ENCODE assay signal across 10 cellular contexts in the genomic region with DNA sequence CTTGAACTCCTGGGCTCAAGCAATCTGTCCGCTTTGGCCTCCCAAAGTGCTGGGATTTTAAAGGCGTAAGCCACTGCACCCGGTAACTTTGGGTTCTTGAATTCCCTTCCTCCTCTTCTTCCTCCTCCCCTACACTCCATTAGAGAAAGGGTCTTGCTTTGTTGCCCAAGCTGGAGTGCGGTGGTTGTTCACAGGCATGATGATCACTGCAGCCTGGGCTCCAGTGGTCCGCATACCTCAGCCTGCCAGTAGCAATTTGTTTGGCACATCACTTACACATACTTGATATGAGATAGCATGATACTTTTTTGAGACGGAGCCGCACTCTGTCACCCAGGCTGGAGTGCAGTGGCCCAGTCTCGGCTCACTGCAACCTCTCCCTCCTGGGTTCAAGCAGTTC. TPM values are rescaled to one million over a fixed set of nuclear protein-coding genes. Genes with fewer than 3 reads are reported as not detected.
A peak's percentile ranks its signal among the peaks of the same experiment; 100 is the strongest.
DNase-seq lines count a peak whose midpoint lies in the region; ATAC-seq, FAIRE-seq and TF ChIP-seq lines count a peak whose summit lies in the region.
"Had no signal": no experiment of that assay in that cellular context is flagged by ENCODE, and none has a peak within 500 bp of the region (broad histone marks: within the 10 kb centered on the region; RNA-seq: fewer than 3 reads in every experiment).

No MANE protein-coding gene starts in this region.

- H3K23ac ChIP-seq in IMR-90 (ENCODE audit: low read depth, low read length) = peak overlapping the region; percentile 70

- TSS peak; percentile 9 for BruUV-seq in IMR-90 (replicated peaks; lab: Mats Ljungman, UMichigan)
- no TSS peak for BruUV-seq in GM12878 (replicated peaks; lab: Mats Ljungman, UMichigan)

- H3K4ac ChIP-seq in IMR-90 (ENCODE audit: low read depth, low read length) = no peak overlapping the region

- H2BK5ac ChIP-seq in IMR-90 (ENCODE audit: low read depth, low read length, poor library complexity, severe bottlenecking) = no peak overlapping the region

- H3K4me2 ChIP-seq in SK-N-SH (peak overlapping the region; percentile 94), IMR-90 (ENCODE audit: low read depth, low read length) (no peak overlapping the region), GM12878 (ENCODE audit: control insufficient read depth, insufficient read depth) (peak overlapping the region; percentile 85)

- ATAC-seq in SK-N-SH treated with all-trans-retinoic acid at 6 μM for 48 hours (no peak), IMR-90 (ENCODE audit: low read depth) (no peak), GM12878 (peak; percentile 1; the same call in 1 of the 3 replicates), HG03159 (IDR thresholded peaks at IDR 0.05; ENCODE audit: unreplicated experiment) (no peak), HG03135 (IDR thresholded peaks at IDR 0.05; ENCODE audit: unreplicated experiment) (no peak)

- SMC1A ChIA-PET in GM12878 (lab: Charles Lee; ENCODE audit: uncharacterized antibody, unreplicated experiment) = interaction anchor here (0.9 to 2.0 kb wide), 9 partner anchors 16 to 247 kb away, joined by 3 to 11 read pairs (median 6); a partner anchor contains a TSS

- no peak overlapping the region for H2BK120ac ChIP-seq in IMR-90 (ENCODE audit: low read depth, low read length)

- TF ChIP-seq POLR2A in IMR-90 (IDR thresholded peaks at IDR 0.05; ENCODE audit: low read depth, low read length) (no peak), GM12878 (IDR thresholded peaks at IDR 0.05; ENCODE audit: low read depth, low read length) (no peak)

- no peaks in the 10 kb centered on the region for H3K9me3 ChIP-seq in SK-N-SH
- no peaks in the 10 kb centered on the region for H3K9me3 ChIP-seq in IMR-90 (ENCODE audit: control insufficient read depth, insufficient read depth, low read length)
- no peaks in the 10 kb centered on the region for H3K9me3 ChIP-seq in GM12878 (replicated peaks; ENCODE audit: control insufficient read depth, insufficient read depth, low read length)
- H3K9me3 ChIP-seq in neutrophil = no peaks in the 10 kb centered on the region
- H3K9me3 ChIP-seq: prostate gland had no signal

- H3K36me3 ChIP-seq in SK-N-SH (replicated peaks in 1 of 2; ENCODE audit: control insufficient read depth in 1 of 2, insufficient read depth in 2 of 2, low read length in 1 of 2) (peaks cover 5 to 32% of the 10 kb centered on the region in 2 experiments), IMR-90 (ENCODE audit: control insufficient read depth, insufficient read depth, low read length) (peaks cover 4% of the 10 kb centered on the region; the same call in 1 of the 2 replicates), GM12878 (ENCODE audit: control insufficient read depth in 2 of 2, insufficient read depth in 2 of 2, low read length in 1 of 2) (peaks cover 0 to 2% of the 10 kb centered on the region in 2 experiments; a peak in 1 of 4 replicates), neutrophil (peaks cover 17% of the 10 kb centered on the region)
- H3K36me3 ChIP-seq: prostate gland had no signal

- intact Hi-C loops in IMR-90 (cut with micrococcal nuclease) = no loop called here
- intact Hi-C loops in GM12878 (cut with micrococcal nuclease; ENCODE audit: unreplicated experiment) = no loop called here

- H3F3A ChIP-seq in SK-N-SH (replicated peaks; ENCODE audit: insufficient read depth) = peaks cover 14% of the 10 kb centered on the region

- H3K9ac ChIP-seq in SK-N-SH = no peak overlapping the region
- no peak overlapping the region for H3K9ac ChIP-seq in IMR-90 (ENCODE audit: low read depth, low read length)
- peak overlapping the region; percentile 89 for H3K9ac ChIP-seq in GM12878 (ENCODE audit: control insufficient read depth, insufficient read depth, low read length)

- dilution Hi-C loops in IMR-90 (cut with HindIII; ENCODE audit: low sequenced_read_pairs, unreplicated experiment) = no loop called here

- H3K79me1 ChIP-seq in IMR-90 (ENCODE audit: low read depth in 1 of 2, low read length in 2 of 2) = peaks cover 0 to 46% of the 10 kb centered on the region in 2 experiments; a peak in 2 of 4 replicates

- H3K27ac ChIP-seq in SK-N-SH (ENCODE audit: low read depth in 2 of 2, low read length in 1 of 2) (0 out of 4 replicates have a peak overlapping the region, but pooled peaks of 1 of the 2 experiments have one; percentile 16), IMR-90 (ENCODE audit: insufficient read depth, low read length) (no peak overlapping the region), GM12878 (ENCODE audit: control insufficient read depth, insufficient read depth) (no peak overlapping the region; the same call in 1 of the 2 replicates), neutrophil (peak overlapping the region; percentile 4)

- H3K56ac ChIP-seq in IMR-90 (ENCODE audit: extremely low read depth, insufficient read depth, low read length) = no peak overlapping the region

- TF ChIP-seq EP300 in SK-N-SH (IDR thresholded peaks at IDR 0.05; ENCODE audit: borderline replicate concordance in 1 of 2, low read depth in 1 of 2, low read length in 1 of 2) = no peak
- no peak for TF ChIP-seq EP300 in GM12878 (IDR thresholded peaks at IDR 0.05; ENCODE audit: borderline replicate concordance in 1 of 2, control insufficient read depth in 1 of 2, low read depth in 2 of 2, low read length in 2 of 2)

- no peak overlapping the region for H2BK20ac ChIP-seq in IMR-90 (ENCODE audit: low read depth, low read length)

- H2AK5ac ChIP-seq in IMR-90 (ENCODE audit: low read depth, low read length) = no peak overlapping the region

- peaks cover 76% of the 10 kb centered on the region for H3K79me2 ChIP-seq in SK-N-SH (ENCODE audit: insufficient read depth)
- H3K79me2 ChIP-seq in GM12878 (ENCODE audit: control insufficient read depth, insufficient read depth, low read length) = peaks cover 63% of the 10 kb centered on the region

- peaks cover 2% of the 10 kb centered on the region; the same call in 1 of the 2 replicates for H3K9me1 ChIP-seq in IMR-90 (ENCODE audit: insufficient read depth, low read length)

- POLR2A ChIA-PET in SK-N-SH (lab: Yijun Ruan, JAX) (interaction anchor here (1.8 kb wide), 1 partner anchor 29 kb away, joined by 4 read pairs; no protein-coding TSS in a partner anchor), IMR-90 (lab: Charles Lee; ENCODE audit: unreplicated experiment) (interaction anchor here (0.7 kb wide), 1 partner anchor 8 kb away, joined by 3 read pairs; no protein-coding TSS in a partner anchor), GM12878 (lab: Charles Lee) (interaction anchor here (0.6 to 2.5 kb wide), 4 partner anchors 16 to 144 kb away, joined by 3 to 16 read pairs (median 4); a partner anchor contains a TSS)

- no peak overlapping the region for H4K8ac ChIP-seq in IMR-90 (ENCODE audit: low read depth in 2 of 2, low read length in 2 of 2)

- TF ChIP-seq CTCF in SK-N-SH (IDR thresholded peaks at IDR 0.05) (no peak), IMR-90 (conservative IDR thresholded peaks at IDR 0.05; ENCODE audit: low read depth, low read length) (no peak), GM12878 (IDR thresholded peaks at IDR 0.05 in 2 of 3, conservative IDR thresholded peaks at IDR 0.05 in 1 of 3; ENCODE audit: control insufficient read depth in 2 of 3, extremely low read depth in 1 of 3, insufficient read depth in 1 of 3, low read depth in 3 of 3, low read length in 3 of 3) (no peak), neutrophil (IDR thresholded peaks at IDR 0.05) (no peak)

- H4K5ac ChIP-seq in IMR-90 (ENCODE audit: low read depth, low read length) = no peak overlapping the region

- WGBS in SK-N-SH (ENCODE audit: low lambda C conversion rate) = 97% methylated on average over 8 of the region's 8 CpGs
- 100% methylated on average over 2 of the region's 8 CpGs; no CpG with 5 or more reads in 1 of the 2 experiments for WGBS in IMR-90 (ENCODE audit: extremely low coverage in 2 of 2, insufficient read length in 1 of 2), 2 experiments
- WGBS in GM12878 (ENCODE audit: insufficient coverage, insufficient replicate concordance, low lambda C conversion rate, missing lambda C conversion rate) = 17% methylated on average over 8 of the region's 8 CpGs

- H3K9me2 ChIP-seq in SK-N-SH = no peaks in the 10 kb centered on the region

- H3K4me1 ChIP-seq in SK-N-SH (ENCODE audit: control insufficient read depth in 1 of 2, insufficient read depth in 2 of 2, low read depth in 1 of 2, low read length in 1 of 2) (peaks cover 5 to 17% of the 10 kb centered on the region in 2 experiments; a peak in 2 of 4 replicates), IMR-90 (ENCODE audit: control insufficient read depth, insufficient read depth, low read length) (0 out of 2 replicates have a peak, but pooled peaks cover 4% of the 10 kb centered on the region), GM12878 (ENCODE audit: control insufficient read depth, insufficient read depth, low read length) (peaks cover 16% of the 10 kb centered on the region; the same call in 1 of the 2 replicates), neutrophil (ENCODE audit: control insufficient read depth in 1 of 2, insufficient read depth in 1 of 2, low read depth in 1 of 2, low read length in 1 of 2) (peaks cover 72 to 76% of the 10 kb centered on the region in 2 experiments)

- H2AFZ ChIP-seq in SK-N-SH (ENCODE audit: low read depth) (no peak overlapping the region), IMR-90 (replicated peaks; ENCODE audit: low read length, poor library complexity) (no peak overlapping the region), GM12878 (ENCODE audit: control insufficient read depth, low read depth, low read length) (no peak overlapping the region)

- H3K4me3 ChIP-seq in SK-N-SH (ENCODE audit: low read depth in 2 of 2, low read length in 1 of 2) (peak overlapping the region in 1 of 2 experiments; percentile 28; a peak in 1 of 4 replicates), IMR-90 (ENCODE audit: insufficient read depth, low read depth, low read length) (no peak overlapping the region), GM12878 (peak overlapping the region; percentile 90), neutrophil (ENCODE audit: low read depth in 1 of 2, low read length in 1 of 2) (no peak overlapping the region)

- no peak for FAIRE-seq in GM12878 (lab: Jason Lieb, UNC)

- RAD21 ChIA-PET in GM12878 (lab: Charles Lee; ENCODE audit: unreplicated experiment) = interaction anchor here (0.6 to 2.3 kb wide), 8 partner anchors 18 to 245 kb away, joined by 3 to 5 read pairs (median 3); a partner anchor contains a TSS

- H2AK9ac ChIP-seq in IMR-90 (replicated peaks; ENCODE audit: low read depth, low read length, poor library complexity) = no peak overlapping the region

- DNase-seq in SK-N-SH (no peak), IMR-90 (no peak), GM12878 (ENCODE audit: low read depth, low spot score) (no peak), DMS114 treated with DMSO at 0.1 percent for 48 hours (lab: John Stamatoyannopoulos, UW; ENCODE audit: unreplicated experiment) (no peak)
- DNase-seq: NCI-H1694 had no signal

- CTCF ChIA-PET in SK-N-SH (lab: Yijun Ruan, JAX) (interaction anchor here (1.4 kb wide), 1 partner anchor 16 kb away, joined by 3 read pairs; no protein-coding TSS in a partner anchor), IMR-90 (lab: Yijun Ruan, JAX) (no interaction called here), GM12878 (lab: Yijun Ruan, JAX) (interaction anchor here (0.7 to 1.9 kb wide), 5 partner anchors 15 to 69 kb away, joined by 3 to 4 read pairs (median 3); no protein-coding TSS in a partner anchor)

- no peak overlapping the region for H2BK15ac ChIP-seq in IMR-90 (ENCODE audit: low read depth, low read length)

- no peak for TF ChIP-seq RAD21 in SK-N-SH (IDR thresholded peaks at IDR 0.05; ENCODE audit: low read length)
- no peak for TF ChIP-seq RAD21 in IMR-90 (IDR thresholded peaks at IDR 0.05; ENCODE audit: low read length)
- no peak for TF ChIP-seq RAD21 in GM12878 (IDR thresholded peaks at IDR 0.05; ENCODE audit: insufficient read depth, low read depth, low read length)

- H3K27me3 ChIP-seq in SK-N-SH (ENCODE audit: insufficient read depth) (no peaks in the 10 kb centered on the region), IMR-90 (ENCODE audit: control insufficient read depth, insufficient read depth, low read length) (no peaks in the 10 kb centered on the region), GM12878 (replicated peaks in 1 of 2; ENCODE audit: control insufficient read depth in 2 of 2, insufficient read depth in 2 of 2, low read length in 1 of 2) (no peaks in the 10 kb centered on the region), neutrophil (no peaks in the 10 kb centered on the region)

- peaks cover 42% of the 10 kb centered on the region for H4K20me1 ChIP-seq in SK-N-SH (ENCODE audit: insufficient read depth)
- H4K20me1 ChIP-seq in IMR-90 (ENCODE audit: insufficient read depth, low read length) = peaks cover 51% of the 10 kb centered on the region
- H4K20me1 ChIP-seq in GM12878 (ENCODE audit: control insufficient read depth, insufficient read depth) = no peaks in the 10 kb centered on the region; the same call in 1 of the 2 replicates

- in situ Hi-C loops in IMR-90 (cut with MboI; ENCODE audit: low sequenced_read_pairs) (no loop called here), GM12878 (cut with MboI) (no loop called here)

- no peak overlapping the region for H3K18ac ChIP-seq in IMR-90 (ENCODE audit: low read depth, low read length)

- H3K14ac ChIP-seq in IMR-90 (replicated peaks; ENCODE audit: low read depth, low read length) = no peak overlapping the region

- H4K91ac ChIP-seq in IMR-90 (ENCODE audit: insufficient read depth, low read depth, low read length) = no peak overlapping the region

RNA-seq across cellular contexts. Expression of a gene that starts 2.2 kb away (rescaled TPM):
- polyA plus RNA-seq in SK-N-SH (2012; rRNA removed) (62.3 and 89.2 TPM in 2 replicates), IMR-90 (2012; rRNA removed) (89.3 and 109 TPM in 2 replicates), GM12878 (2011; rRNA removed) (133 and 183 TPM in 2 replicates), GM12878 (2014; fragmentation: Illumina TruSeq; extraction: Trizol) (57.8 and 71.8 TPM in 2 replicates), GM12878 (2014; fragmentation: Nextera tagmentation; extraction: Ambion mirVana) (10 to 100 TPM; 16.5 to 26.7 TPM), GM12878 (2014; rRNA removed) (39.6 and 48.1 TPM in 2 replicates), GM12878 (2016; fragmentation: Nextera tagmentation; extraction: Ambion mirVana) (10 to 100 TPM; 81.4 to 85.9 TPM)
- 105 and 117 TPM in 2 replicates for polyA plus RNA-seq in SK-N-SH (2012; cell fraction: cytosol; rRNA removed)
- polyA plus RNA-seq in SK-N-SH (2012; cell fraction: nucleus; rRNA removed) = 16.2 and 30.6 TPM in 2 replicates
- total RNA-seq in IMR-90 (2012; rRNA removed) (54.8 and 123 TPM in 2 replicates), GM12878 (2014; rRNA removed) (43.8 and 55.4 TPM in 2 replicates), GM12878 (2014; rRNA removed; fragmentation: Illumina TruSeq; extraction: Trizol) (39.8 and 41.4 TPM in 2 replicates), GM12878 (2021) (35.1 and 37.0 TPM in 2 replicates)
- polyA plus RNA-seq in IMR-90 (2012; cell fraction: cytosol; rRNA removed) = 78.1 and 78.3 TPM in 2 replicates
- polyA plus RNA-seq in IMR-90 (2012; cell fraction: nucleus; rRNA removed; ENCODE audit: low replicate concordance) = 11.2 and 34.7 TPM in 2 replicates
- 99.6 and 106 TPM in 2 replicates for total RNA-seq in GM12878 (2013; cell fraction: nucleolus; rRNA removed)
- 22.4 TPM for polyA plus RNA-seq in GM12878 (2011; ENCODE audit: low read depth)
- polyA plus RNA-seq in GM12878 (2011; cell fraction: cytosol; rRNA removed) = 48.6 and 87.1 TPM in 2 replicates
- 34.0 and 57.9 TPM in 2 replicates for polyA plus RNA-seq in GM12878 (2011; cell fraction: nucleus; rRNA removed)
- polyA plus RNA-seq in GM12878 (2012) = 26.6 and 28.4 TPM in 2 replicates
- polyA minus RNA-seq in GM12878 (2011; rRNA and poly(A)+ RNA removed) = 46.3 and 48.6 TPM in 2 replicates
- polyA minus RNA-seq in GM12878 (2011; cell fraction: cytosol; rRNA and poly(A)+ RNA removed) = 18.7 and 28.2 TPM in 2 replicates
- 13.2 and 23.2 TPM in 2 replicates for polyA minus RNA-seq in GM12878 (2011; cell fraction: nucleus; rRNA and poly(A)+ RNA removed)
